13 cellular contexts compared by ENCODE assay signal in genomic region chr10:114648368-114648767, GRCh38. TPM values are rescaled to one million over a fixed set of nuclear protein-coding genes. Genes with fewer than 3 reads are reported as not detected.
DNase-seq lines count a peak whose midpoint lies in the region; TF ChIP-seq lines count a peak whose summit lies in the region.
"Had no signal": no experiment of that assay in that cellular context is flagged by ENCODE, and none has a peak within 500 bp of the region (broad histone marks: within the 10 kb centered on the region; RNA-seq: fewer than 3 reads in every experiment).

No MANE protein-coding gene starts in this region.

- peaks cover 25% of the 10 kb centered on the region for H3K4me1 Mint-ChIP-seq in MCF 10A (ENCODE audit: insufficient read depth, unreplicated experiment)
- peaks cover 2% of the 10 kb centered on the region for H3K4me1 Mint-ChIP-seq in activated CD4-positive, alpha-beta memory T cell treated with anti-CD3 and anti-CD28 coated beads, Interleukin-2, amount 10 ng/mL, durations not matched to agents 7 days and 5 days
- H3K4me1 Mint-ChIP-seq: endodermal cell had no signal

- TF ChIP-seq CTCF in MCF 10A (IDR thresholded peaks at IDR 0.05; ENCODE audit: unreplicated experiment): no peak
- no peak for TF ChIP-seq CTCF in breast epithelium (IDR thresholded peaks at IDR 0.05)
- TF ChIP-seq CTCF in hepatocyte (IDR thresholded peaks at IDR 0.05; ENCODE audit: poor library complexity): no peak
- TF ChIP-seq CTCF in uterus (IDR thresholded peaks at IDR 0.05): no peak
- no peak for TF ChIP-seq CTCF in dorsolateral prefrontal cortex (IDR thresholded peaks at IDR 0.05 in 54 of 56, conservative IDR thresholded peaks at IDR 0.05 in 2 of 56; ENCODE audit: low read depth in 1 of 56, partially characterized antibody in 56 of 56)

- H3K27me3 Mint-ChIP-seq in MCF 10A (ENCODE audit: insufficient read depth, unreplicated experiment): no peaks in the 10 kb centered on the region
- H3K27me3 Mint-ChIP-seq in activated CD4-positive, alpha-beta memory T cell treated with anti-CD3 and anti-CD28 coated beads, Interleukin-2, amount 10 ng/mL, durations not matched to agents 7 days and 5 days: peaks cover 5% of the 10 kb centered on the region

- H3K27ac ChIP-seq in breast epithelium (no peak overlapping the region), hepatocyte (peak overlapping the region; percentile 49), uterus (peak overlapping the region; percentile 5 to 60), dorsolateral prefrontal cortex (peak overlapping the region in 1 of 59 donors; percentile 73)
- H3K27ac ChIP-seq: 22Rv1, thoracic aorta had no signal

- no TSS peak for BruUV-seq in MCF 10A (replicated peaks; lab: Mats Ljungman, UMichigan)

- H3K79me2 ChIP-seq in hepatocyte: peaks cover 7% of the 10 kb centered on the region

- H3K4me2 ChIP-seq in hepatocyte: no peak overlapping the region

- DNase-seq in MCF 10A (ENCODE audit: unreplicated experiment) (peak; percentile 69), breast epithelium (ENCODE audit: low spot score in 2 of 2) (no peak), adipocyte (ENCODE audit: low read depth) (peak; percentile 65), hepatocyte (ENCODE audit: low spot score) (peak; percentile 59), uterus (no peak), NCI-H1694 treated with DMSO at 0.1 percent for 48 hours (lab: John Stamatoyannopoulos, UW) (no peak), dorsolateral prefrontal cortex (no peak)
- no peak for DNase-seq in activated CD4-positive, alpha-beta memory T cell treated with anti-CD3 and anti-CD28 coated beads, Interleukin-2, amount 10 ng/mL, durations not matched to agents 7 days and 5 days
- DNase-seq: activated naive CD4-positive, alpha-beta T cell treated with anti-CD3 and anti-CD28 coated beads for 36 hours; endodermal cell; nucleus accumbens had no signal

- CTCF ChIA-PET in MCF 10A (lab: Yijun Ruan, JAX): interaction anchor here (0.7 to 2.4 kb wide), 5 partner anchors 13 to 55 kb away, joined by 3 to 9 read pairs (median 4); no protein-coding TSS in a partner anchor
- CTCF ChIA-PET in activated CD4-positive, alpha-beta memory T cell treated with anti-CD3 and anti-CD28 coated beads, Interleukin-2, amount 10 ng/mL, durations not matched to agents 7 days and 5 days (lab: Charles Lee): no interaction called here

- peak overlapping the region; percentile 21 for H3K27ac Mint-ChIP-seq in MCF 10A (ENCODE audit: low read depth, unreplicated experiment)
- no peak overlapping the region for H3K27ac Mint-ChIP-seq in activated CD4-positive, alpha-beta memory T cell treated with anti-CD3 and anti-CD28 coated beads, Interleukin-2, amount 10 ng/mL, durations not matched to agents 7 days and 5 days
- H3K27ac Mint-ChIP-seq: activated naive CD4-positive, alpha-beta T cell treated with anti-CD3 and anti-CD28 coated beads for 36 hours; endodermal cell had no signal

- H3K4me1 ChIP-seq in breast epithelium (no peaks in the 10 kb centered on the region), adipocyte (ENCODE audit: control insufficient read depth, insufficient read depth, low read length) (peaks cover 30% of the 10 kb centered on the region), hepatocyte (ENCODE audit: insufficient read depth) (peaks cover 29% of the 10 kb centered on the region), uterus (peaks cover 0 to 3% of the 10 kb centered on the region in 2 donors)

- POLR2A ChIA-PET in MCF 10A (lab: Yijun Ruan, JAX): interaction anchor here (0.6 to 2.9 kb wide), 19 partner anchors 9 to 1007 kb away, joined by 3 to 39 read pairs (median 5); partner anchors contain the start of gene FHIP2A
- POLR2A ChIA-PET in activated CD4-positive, alpha-beta memory T cell treated with anti-CD3 and anti-CD28 coated beads, Interleukin-2, amount 10 ng/mL, durations not matched to agents 7 days and 5 days (lab: Charles Lee): no interaction called here

- H3K9me2 ChIP-seq in hepatocyte (replicated peaks; ENCODE audit: insufficient read depth): no peaks in the 10 kb centered on the region

- H3K4me3 Mint-ChIP-seq in MCF 10A (ENCODE audit: unreplicated experiment): peak overlapping the region; percentile 6
- H3K4me3 Mint-ChIP-seq in activated CD4-positive, alpha-beta memory T cell treated with anti-CD3 and anti-CD28 coated beads, Interleukin-2, amount 10 ng/mL, durations not matched to agents 7 days and 5 days: no peak overlapping the region
- H3K4me3 Mint-ChIP-seq: activated naive CD4-positive, alpha-beta T cell treated with anti-CD3 and anti-CD28 coated beads for 36 hours; endodermal cell had no signal

- TF ChIP-seq POLR2A in breast epithelium (IDR thresholded peaks at IDR 0.05) (no peak), uterus (IDR thresholded peaks at IDR 0.05) (no peak)

- no peaks in the 10 kb centered on the region for H3K36me3 ChIP-seq in breast epithelium
- H3K36me3 ChIP-seq in adipocyte (ENCODE audit: control insufficient read depth, insufficient read depth, low read length, severe bottlenecking): no peaks in the 10 kb centered on the region
- no peaks in the 10 kb centered on the region for H3K36me3 ChIP-seq in hepatocyte (replicated peaks; ENCODE audit: insufficient read depth, low read depth)
- H3K36me3 ChIP-seq in uterus: no peaks in the 10 kb centered on the region
- H3K36me3 ChIP-seq: thoracic aorta had no signal

- H3K27me3 ChIP-seq in breast epithelium (no peaks in the 10 kb centered on the region), adipocyte (replicated peaks; ENCODE audit: control insufficient read depth, insufficient read depth, low read length) (no peaks in the 10 kb centered on the region), hepatocyte (no peaks in the 10 kb centered on the region), uterus (no peaks in the 10 kb centered on the region), dorsolateral prefrontal cortex (no peaks in the 10 kb centered on the region)

- H2AFZ ChIP-seq in hepatocyte: no peak overlapping the region

- H3K9me3 ChIP-seq in breast epithelium (no peaks in the 10 kb centered on the region), adipocyte (ENCODE audit: control insufficient read depth, low read length) (no peaks in the 10 kb centered on the region), hepatocyte (ENCODE audit: low read depth) (no peaks in the 10 kb centered on the region), uterus (no peaks in the 10 kb centered on the region)
- H3K9me3 ChIP-seq: thoracic aorta had no signal

- H3K36me3 Mint-ChIP-seq in MCF 10A (ENCODE audit: insufficient read depth, unreplicated experiment): no peaks in the 10 kb centered on the region
- no peaks in the 10 kb centered on the region for H3K36me3 Mint-ChIP-seq in activated CD4-positive, alpha-beta memory T cell treated with anti-CD3 and anti-CD28 coated beads, Interleukin-2, amount 10 ng/mL, durations not matched to agents 7 days and 5 days (ENCODE audit: low read depth)

- H3K4me3 ChIP-seq in breast epithelium (no peak overlapping the region), adipocyte (ENCODE audit: low read length) (no peak overlapping the region), hepatocyte (no peak overlapping the region), uterus (no peak overlapping the region), dorsolateral prefrontal cortex (no peak overlapping the region)
- H3K4me3 ChIP-seq: thoracic aorta had no signal

- H3K9me3 Mint-ChIP-seq in MCF 10A (ENCODE audit: unreplicated experiment): no peaks in the 10 kb centered on the region
- no peaks in the 10 kb centered on the region for H3K9me3 Mint-ChIP-seq in activated CD4-positive, alpha-beta memory T cell treated with anti-CD3 and anti-CD28 coated beads, Interleukin-2, amount 10 ng/mL, durations not matched to agents 7 days and 5 days
- H3K9me3 Mint-ChIP-seq: activated naive CD4-positive, alpha-beta T cell treated with anti-CD3 and anti-CD28 coated beads for 36 hours; endodermal cell had no signal

- no peak overlapping the region for H3K9ac ChIP-seq in adipocyte (ENCODE audit: low read length)

- 56% methylated on average over 8 of the region's 8 CpGs for WGBS in hepatocyte (ENCODE audit: low lambda C conversion rate, missing lambda C conversion rate)

- intact Hi-C loops in MCF 10A (cut with micrococcal nuclease): no loop called here
- intact Hi-C loops in breast epithelium (cut with DNase I; ENCODE audit: low total_unique reads): no loop called here
- intact Hi-C loops in uterus (cut with DNase I; ENCODE audit: low total_unique reads): no loop called here
- intact Hi-C loops in dorsolateral prefrontal cortex (cut with DNase I): no loop called here

- no peaks in the 10 kb centered on the region for H4K20me1 ChIP-seq in hepatocyte (ENCODE audit: insufficient read depth, poor library complexity, severe bottlenecking)

RNA-seq across cellular contexts. Expression of gene ABLIM1, which starts 9.7 kb away (rescaled TPM):
- 94.5 and 105 TPM in 2 replicates for total RNA-seq in MCF 10A (2022)
- total RNA-seq in breast epithelium: 100 to 1,000 TPM in 2 of 3 donors, 10 to 100 TPM in 1; 89.0 to 216 (median 131) TPM
- total RNA-seq in hepatocyte: 31.6 and 37.9 TPM in 2 replicates
- polyA plus RNA-seq in hepatocyte: 19.8 and 20.8 TPM in 2 replicates
- 100 to 1,000 TPM in 2 of 4 donors, 10 to 100 TPM in 2; 41.2 to 128 (median 97.3) TPM for total RNA-seq in uterus
- total RNA-seq in dorsolateral prefrontal cortex: 100 to 1,000 TPM in 116 of 120 experiments, 10 to 100 TPM in 4; 73.6 to 222 (median 138) TPM
- total RNA-seq in activated CD4-positive, alpha-beta memory T cell treated with anti-CD3 and anti-CD28 coated beads, Interleukin-2, amount 10 ng/mL, durations not matched to agents 7 days and 5 days: 10 to 100 TPM; 91.5 to 97.9 TPM

Comparison
In these comparisons a context has a peak if more than half of its experiments do, and no peak if none do; other contexts are left out.
1. DNase-seq: peak in MCF 10A (single experiment), adipocyte (single experiment) and hepatocyte (single experiment); none in breast epithelium (0 of 2), uterus (0 of 2), NCI-H1694 treated with DMSO at 0.1 percent for 48 hours (single experiment), dorsolateral prefrontal cortex (0 of 10) and activated CD4-positive, alpha-beta memory T cell treated with anti-CD3 and anti-CD28 coated beads, Interleukin-2, amount 10 ng/mL, durations not matched to agents 7 days and 5 days (single experiment).
2. H3K27ac ChIP-seq: peak in hepatocyte (single experiment) and uterus (2 of 2); none in breast epithelium (0 of 2).